In genomic region chr14:95774265-95775160, GRCh38 we compare ENCODE assay signal across 7 cellular contexts.
DNase-seq lines count a peak whose midpoint lies in the region; ATAC-seq, FAIRE-seq and TF ChIP-seq lines count a peak whose summit lies in the region.

No MANE protein-coding gene starts in this region.

- H3K9ac ChIP-seq in GM12878 (ENCODE audit: control insufficient read depth, insufficient read depth, low read length), result no peak overlapping the region

- no peaks in the 10 kb centered on the region for H3K27me3 ChIP-seq in GM12878 (replicated peaks in 1 of 2; ENCODE audit: control insufficient read depth in 2 of 2, insufficient read depth in 2 of 2, low read length in 1 of 2)

- no TSS peak for BruUV-seq in GM12878 (replicated peaks; lab: Mats Ljungman, UMichigan)

- peak; percentile 76 for ATAC-seq in GM12878
- ATAC-seq in GM19463 (IDR thresholded peaks at IDR 0.05; ENCODE audit: unreplicated experiment), result no peak

- intact Hi-C loops in GM12878 (cut with micrococcal nuclease; ENCODE audit: unreplicated experiment), result loop anchor here (1.0 to 5.0 kb wide), 6 partner anchors 48 to 218 kb away; no protein-coding TSS in a partner anchor

- DNase-seq in GM10266 (ENCODE audit: extremely low spot score) (peak; percentile 62), LHCN-M2 (ENCODE audit: low read depth) (peak; percentile 41), T-helper 1 cell (peak in 4 of 5 donors; percentile 8 to 42 (median 20)), GM12878 (ENCODE audit: low read depth, low spot score) (peak; percentile 16), kidney tubule cell (ENCODE audit: low spot score) (peak; percentile 53)
- peak; percentile 19 to 37 for DNase-seq in stimulated activated CD4-positive, alpha-beta T cell treated with anti-CD3 and anti-CD28 coated beads, Interleukin-4, amount 100 ng/mL, for 4 hours

- H3K36me3 ChIP-seq in GM12878 (ENCODE audit: control insufficient read depth in 2 of 2, insufficient read depth in 2 of 2, low read length in 1 of 2), result no peaks in the 10 kb centered on the region

- POLR2A ChIA-PET in GM12878 (lab: Charles Lee), result interaction anchor here (0.5 to 1.5 kb wide), 2 partner anchors 112 to 214 kb away, joined by 3 to 5 read pairs; no protein-coding TSS in a partner anchor

- H2AFZ ChIP-seq in GM12878 (ENCODE audit: control insufficient read depth, low read depth, low read length), result no peak overlapping the region

- FAIRE-seq in GM12878 (lab: Jason Lieb, UNC), result peak; percentile 95

- no peak for TF ChIP-seq POLR2A in GM12878 (IDR thresholded peaks at IDR 0.05; ENCODE audit: low read depth, low read length)

- peak; percentile 78 for TF ChIP-seq RAD21 in GM12878 (IDR thresholded peaks at IDR 0.05; ENCODE audit: insufficient read depth, low read depth, low read length)

- TF ChIP-seq EP300 in GM12878 (IDR thresholded peaks at IDR 0.05; ENCODE audit: borderline replicate concordance in 1 of 2, control insufficient read depth in 1 of 2, low read depth in 2 of 2, low read length in 2 of 2), result no peak

- 47% methylated on average over 28 of the region's 28 CpGs for WGBS in GM12878 (ENCODE audit: insufficient coverage, insufficient replicate concordance, low lambda C conversion rate, missing lambda C conversion rate)

- H4K20me1 ChIP-seq in GM12878 (ENCODE audit: control insufficient read depth, insufficient read depth), result no peaks in the 10 kb centered on the region

- H3K4me2 ChIP-seq in GM12878 (ENCODE audit: control insufficient read depth, insufficient read depth), result no peak overlapping the region

- in situ Hi-C loops in GM12878 (cut with MboI), result loop anchor here (5.0 kb wide), 2 partner anchors 162 to 217 kb away; no protein-coding TSS in a partner anchor

- no peaks in the 10 kb centered on the region for H3K4me1 ChIP-seq in GM12878 (ENCODE audit: control insufficient read depth, insufficient read depth, low read length)

- SMC1A ChIA-PET in GM12878 (lab: Charles Lee; ENCODE audit: uncharacterized antibody, unreplicated experiment), result interaction anchor here (0.6 to 2.8 kb wide), 23 partner anchors 48 to 274 kb away, joined by 3 to 35 read pairs (median 4); no protein-coding TSS in a partner anchor

- no peak overlapping the region for H3K4me3 ChIP-seq in GM12878

- TF ChIP-seq CTCF in GM10266 (IDR thresholded peaks at IDR 0.05; ENCODE audit: control insufficient read depth, insufficient read depth, low read depth, missing control alignments) (peak; percentile 93), GM12878 (IDR thresholded peaks at IDR 0.05 in 2 of 3, conservative IDR thresholded peaks at IDR 0.05 in 1 of 3; ENCODE audit: control insufficient read depth in 2 of 3, extremely low read depth in 1 of 3, insufficient read depth in 1 of 3, low read depth in 3 of 3, low read length in 3 of 3) (peak; percentile 86 to 97 (median 92))

- H3K79me2 ChIP-seq in GM12878 (ENCODE audit: control insufficient read depth, insufficient read depth, low read length), result no peaks in the 10 kb centered on the region

- H3K9me3 ChIP-seq in GM12878 (replicated peaks; ENCODE audit: control insufficient read depth, insufficient read depth, low read length), result no peaks in the 10 kb centered on the region

- H3K27ac ChIP-seq in GM12878 (ENCODE audit: control insufficient read depth, insufficient read depth), result no peak overlapping the region

- RAD21 ChIA-PET in GM12878 (lab: Charles Lee; ENCODE audit: unreplicated experiment), result interaction anchor here (0.6 to 2.4 kb wide), 16 partner anchors 46 to 220 kb away, joined by 3 to 12 read pairs (median 4); no protein-coding TSS in a partner anchor

- CTCF ChIA-PET in GM12878 (lab: Yijun Ruan, JAX), result interaction anchor here (0.6 to 6.6 kb wide), 42 partner anchors 9 to 347 kb away, joined by 3 to 54 read pairs (median 4); no protein-coding TSS in a partner anchor

TF ChIP-seq in GM12878, 131 proteins besides CTCF, POLR2A, EP300 and RAD21:
- 0 out of 2 replicates have a peak, but pooled peaks have one; percentile 30 for TF ChIP-seq RAD51 (IDR thresholded peaks at IDR 0.05)
- 0 out of 2 replicates have a peak, but pooled peaks have one; percentile 10 for TF ChIP-seq CREB1 (IDR thresholded peaks at IDR 0.05; ENCODE audit: low read depth)
- no peak for TF ChIP-seq RELA (IDR thresholded peaks at IDR 0.05; ENCODE audit: borderline replicate concordance, partially characterized antibody)
- TF ChIP-seq YY1 (IDR thresholded peaks at IDR 0.05; ENCODE audit: low read depth, low read length), result 0 out of 2 replicates have a peak, but pooled peaks have one; percentile 33
- TF ChIP-seq, protein P1, sequence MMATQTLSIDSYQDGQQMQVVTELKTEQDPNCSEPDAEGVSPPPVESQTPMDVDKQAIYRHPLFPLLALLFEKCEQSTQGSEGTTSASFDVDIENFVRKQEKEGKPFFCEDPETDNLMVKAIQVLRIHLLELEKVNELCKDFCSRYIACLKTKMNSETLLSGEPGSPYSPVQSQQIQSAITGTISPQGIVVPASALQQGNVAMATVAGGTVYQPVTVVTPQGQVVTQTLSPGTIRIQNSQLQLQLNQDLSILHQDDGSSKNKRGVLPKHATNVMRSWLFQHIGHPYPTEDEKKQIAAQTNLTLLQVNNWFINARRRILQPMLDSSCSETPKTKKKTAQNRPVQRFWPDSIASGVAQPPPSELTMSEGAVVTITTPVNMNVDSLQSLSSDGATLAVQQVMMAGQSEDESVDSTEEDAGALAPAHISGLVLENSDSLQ (IDR thresholded peaks at IDR 0.05), result peak; percentile 37; the same call in 1 of the 2 replicates
- TF ChIP-seq NR2C1 (IDR thresholded peaks at IDR 0.05), result no peak
- peak; percentile 49 for TF ChIP-seq RUNX3 (IDR thresholded peaks at IDR 0.05; ENCODE audit: low read length)
- TF ChIP-seq KAT2A (conservative IDR thresholded peaks at IDR 0.05; ENCODE audit: control insufficient read depth, low read depth, low read length), result no peak
- no peak for TF ChIP-seq ESRRA (IDR thresholded peaks at IDR 0.05; ENCODE audit: low read length)
- peak; percentile 94 for TF ChIP-seq SMC3 (IDR thresholded peaks at IDR 0.05; ENCODE audit: borderline replicate concordance, low read length)
- TF ChIP-seq USF1 (IDR thresholded peaks at IDR 0.05; ENCODE audit: borderline replicate concordance, extremely low read length, insufficient read depth, low read depth, low read length), result peak; percentile 25
- TF ChIP-seq, protein P2, sequence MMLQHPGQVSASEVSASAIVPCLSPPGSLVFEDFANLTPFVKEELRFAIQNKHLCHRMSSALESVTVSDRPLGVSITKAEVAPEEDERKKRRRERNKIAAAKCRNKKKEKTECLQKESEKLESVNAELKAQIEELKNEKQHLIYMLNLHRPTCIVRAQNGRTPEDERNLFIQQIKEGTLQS (IDR thresholded peaks at IDR 0.05; ENCODE audit: borderline replicate concordance, extremely low read depth, low read depth, low read length), result 0 out of 2 replicates have a peak, but pooled peaks have one; percentile 3
- TF ChIP-seq BHLHE40 (IDR thresholded peaks at IDR 0.05; ENCODE audit: borderline replicate concordance in 1 of 2, low read depth in 2 of 2, low read length in 1 of 2), result peak in 1 of 2 experiments; percentile 61; a peak in 2 of 4 replicates
